In the genomic region with DNA sequence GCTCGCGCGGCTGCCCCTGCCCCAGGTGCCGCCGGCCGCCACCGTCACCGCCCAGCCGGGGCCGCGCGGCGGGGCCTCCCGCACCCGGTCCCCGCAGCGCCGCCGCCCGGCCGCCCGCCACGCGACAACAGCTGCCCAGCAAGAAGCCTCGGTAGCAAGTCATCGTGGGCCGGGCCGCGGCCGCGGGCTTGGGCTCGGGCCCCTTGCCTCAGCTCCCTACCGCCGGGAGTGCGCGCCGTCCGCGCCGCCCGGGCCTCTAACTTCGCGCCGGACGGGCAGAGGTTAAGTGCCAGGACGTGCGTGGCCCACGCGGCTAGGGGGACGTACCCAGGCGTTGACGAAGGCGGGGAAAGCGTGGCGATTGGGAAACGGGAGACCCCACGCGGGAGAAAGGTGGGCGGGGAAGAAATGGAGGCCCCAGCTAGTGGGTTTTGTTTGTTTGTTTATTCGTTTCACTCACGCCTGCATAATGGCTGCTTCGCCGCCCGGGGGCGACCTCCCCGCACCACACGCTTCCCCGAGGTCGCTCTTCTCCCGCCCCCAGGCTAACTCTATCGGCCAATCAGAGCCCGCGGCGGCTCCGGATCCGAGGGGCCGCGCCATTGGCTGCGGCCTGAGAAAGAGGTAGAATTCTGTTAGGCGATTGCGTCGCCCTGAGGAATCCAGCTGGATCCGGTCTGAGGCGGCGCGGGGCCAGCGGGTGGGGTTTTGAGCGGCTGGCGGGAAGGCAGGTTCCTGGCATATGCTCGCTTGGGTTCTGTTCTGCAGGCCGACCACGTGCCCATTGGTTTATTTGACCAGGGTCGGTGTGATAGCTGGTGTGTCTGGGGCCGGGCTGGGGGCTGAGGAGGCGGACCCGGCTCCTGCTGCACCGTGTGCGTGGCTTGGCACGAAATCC, we compare ENCODE assay signal across 8 cellular contexts. TPM values are rescaled to one million over a fixed set of nuclear protein-coding genes. Genes with fewer than 3 reads are reported as not detected.
A peak's percentile ranks its signal among the peaks of the same experiment; 100 is the strongest.
DNase-seq lines count a peak whose midpoint lies in the region; ATAC-seq and TF ChIP-seq lines count a peak whose summit lies in the region.

A gene with protein sequence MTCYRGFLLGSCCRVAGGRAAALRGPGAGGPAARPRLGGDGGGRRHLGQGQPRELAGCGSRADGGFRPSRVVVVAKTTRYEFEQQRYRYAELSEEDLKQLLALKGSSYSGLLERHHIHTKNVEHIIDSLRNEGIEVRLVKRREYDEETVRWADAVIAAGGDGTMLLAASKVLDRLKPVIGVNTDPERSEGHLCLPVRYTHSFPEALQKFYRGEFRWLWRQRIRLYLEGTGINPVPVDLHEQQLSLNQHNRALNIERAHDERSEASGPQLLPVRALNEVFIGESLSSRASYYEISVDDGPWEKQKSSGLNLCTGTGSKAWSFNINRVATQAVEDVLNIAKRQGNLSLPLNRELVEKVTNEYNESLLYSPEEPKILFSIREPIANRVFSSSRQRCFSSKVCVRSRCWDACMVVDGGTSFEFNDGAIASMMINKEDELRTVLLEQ (minus strand): TSS at position 290 of the 898 bp plus-strand sequence. CDS start 127 bp downstream, at position 163.

- no peaks in the 10 kb centered on the region for H3K27me3 ChIP-seq in suprapubic skin

- H3K4me1 ChIP-seq in suprapubic skin, result peaks cover 31% of the 10 kb centered on the region

- no peaks in the 10 kb centered on the region for H3K27me3 Mint-ChIP-seq in activated naive CD4-positive, alpha-beta T cell treated with anti-CD3 and anti-CD28 coated beads, Interleukin-2, amount 50 U/mL, for 24 hours

- ATAC-seq in HG02610 (IDR thresholded peaks at IDR 0.05; ENCODE audit: unreplicated experiment) (peak; percentile 95), SK-N-SH treated with all-trans-retinoic acid at 6 μM for 48 hours (peak; percentile 91)

- peak within 1 kb of the TSS; percentile 98 for H3K27ac Mint-ChIP-seq in activated naive CD4-positive, alpha-beta T cell treated with anti-CD3 and anti-CD28 coated beads, Interleukin-2, amount 50 U/mL, for 24 hours

- WGBS in suprapubic skin, result under 1% methylated on average over 53 of the region's 99 CpGs

- peak within 1 kb of the TSS; percentile 89 for H3K4me3 ChIP-seq in suprapubic skin

- peak; percentile 33 to 70 for TF ChIP-seq CTCF in suprapubic skin (IDR thresholded peaks at IDR 0.05)

- peaks cover 58% of the 10 kb centered on the region for H3K4me1 Mint-ChIP-seq in activated naive CD4-positive, alpha-beta T cell treated with anti-CD3 and anti-CD28 coated beads, Interleukin-2, amount 50 U/mL, for 24 hours

- H3K36me3 ChIP-seq in suprapubic skin, result no peaks in the 10 kb centered on the region

- peak within 1 kb of the TSS; percentile 95 for H3K27ac ChIP-seq in suprapubic skin

- TF ChIP-seq POLR2A in GM10847 (IDR thresholded peaks at IDR 0.05; ENCODE audit: extremely low read depth, insufficient read length) (peak; percentile 19), suprapubic skin (IDR thresholded peaks at IDR 0.05) (peak; percentile 42 to 76)

- H3K4me3 Mint-ChIP-seq in activated naive CD4-positive, alpha-beta T cell treated with anti-CD3 and anti-CD28 coated beads, Interleukin-2, amount 50 U/mL, for 24 hours, result peak within 1 kb of the TSS; percentile 88

- no peaks in the 10 kb centered on the region for H3K9me3 Mint-ChIP-seq in activated naive CD4-positive, alpha-beta T cell treated with anti-CD3 and anti-CD28 coated beads, Interleukin-2, amount 50 U/mL, for 24 hours

- no peaks in the 10 kb centered on the region for H3K9me3 ChIP-seq in suprapubic skin

- no peaks in the 10 kb centered on the region for H3K36me3 Mint-ChIP-seq in activated naive CD4-positive, alpha-beta T cell treated with anti-CD3 and anti-CD28 coated beads, Interleukin-2, amount 50 U/mL, for 24 hours

- TF ChIP-seq EP300 in suprapubic skin (IDR thresholded peaks at IDR 0.05), result no peak

- DNase-seq in NCI-H1092 (lab: John Stamatoyannopoulos, UW), result peak; percentile 94
- DNase-seq in globus pallidus (ENCODE audit: low spot score), result peak; percentile 98
- peak; percentile 86 to 100 (median 97) for DNase-seq in nucleus accumbens (lab: John Stamatoyannopoulos, UW)
- peak; percentile 96 to 97 for DNase-seq in suprapubic skin (ENCODE audit: low spot score in 2 of 2)

TF ChIP-seq in SK-N-SH treated with all-trans-retinoic acid at 6 μM for 48 hours, 23 proteins besides CTCF, POLR2A, EP300 and RAD21:
- TF ChIP-seq SNAI2 (CRISPR knock-in tag; IDR thresholded peaks at IDR 0.05) (0 out of 2 replicates have a peak, but pooled peaks have one; percentile 33), CSDC2 (CRISPR knock-in tag; IDR thresholded peaks at IDR 0.05) (peak; percentile 89; the same call in 1 of the 2 replicates)
- TF ChIP-seq, protein P1, sequence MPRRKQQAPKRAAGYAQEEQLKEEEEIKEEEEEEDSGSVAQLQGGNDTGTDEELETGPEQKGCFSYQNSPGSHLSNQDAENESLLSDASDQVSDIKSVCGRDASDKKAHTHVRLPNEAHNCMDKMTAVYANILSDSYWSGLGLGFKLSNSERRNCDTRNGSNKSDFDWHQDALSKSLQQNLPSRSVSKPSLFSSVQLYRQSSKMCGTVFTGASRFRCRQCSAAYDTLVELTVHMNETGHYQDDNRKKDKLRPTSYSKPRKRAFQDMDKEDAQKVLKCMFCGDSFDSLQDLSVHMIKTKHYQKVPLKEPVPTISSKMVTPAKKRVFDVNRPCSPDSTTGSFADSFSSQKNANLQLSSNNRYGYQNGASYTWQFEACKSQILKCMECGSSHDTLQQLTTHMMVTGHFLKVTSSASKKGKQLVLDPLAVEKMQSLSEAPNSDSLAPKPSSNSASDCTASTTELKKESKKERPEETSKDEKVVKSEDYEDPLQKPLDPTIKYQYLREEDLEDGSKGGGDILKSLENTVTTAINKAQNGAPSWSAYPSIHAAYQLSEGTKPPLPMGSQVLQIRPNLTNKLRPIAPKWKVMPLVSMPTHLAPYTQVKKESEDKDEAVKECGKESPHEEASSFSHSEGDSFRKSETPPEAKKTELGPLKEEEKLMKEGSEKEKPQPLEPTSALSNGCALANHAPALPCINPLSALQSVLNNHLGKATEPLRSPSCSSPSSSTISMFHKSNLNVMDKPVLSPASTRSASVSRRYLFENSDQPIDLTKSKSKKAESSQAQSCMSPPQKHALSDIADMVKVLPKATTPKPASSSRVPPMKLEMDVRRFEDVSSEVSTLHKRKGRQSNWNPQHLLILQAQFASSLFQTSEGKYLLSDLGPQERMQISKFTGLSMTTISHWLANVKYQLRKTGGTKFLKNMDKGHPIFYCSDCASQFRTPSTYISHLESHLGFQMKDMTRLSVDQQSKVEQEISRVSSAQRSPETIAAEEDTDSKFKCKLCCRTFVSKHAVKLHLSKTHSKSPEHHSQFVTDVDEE (CRISPR knock-in tag; IDR thresholded peaks at IDR 0.05), result peak; percentile 50
- TF ChIP-seq, protein P2, sequence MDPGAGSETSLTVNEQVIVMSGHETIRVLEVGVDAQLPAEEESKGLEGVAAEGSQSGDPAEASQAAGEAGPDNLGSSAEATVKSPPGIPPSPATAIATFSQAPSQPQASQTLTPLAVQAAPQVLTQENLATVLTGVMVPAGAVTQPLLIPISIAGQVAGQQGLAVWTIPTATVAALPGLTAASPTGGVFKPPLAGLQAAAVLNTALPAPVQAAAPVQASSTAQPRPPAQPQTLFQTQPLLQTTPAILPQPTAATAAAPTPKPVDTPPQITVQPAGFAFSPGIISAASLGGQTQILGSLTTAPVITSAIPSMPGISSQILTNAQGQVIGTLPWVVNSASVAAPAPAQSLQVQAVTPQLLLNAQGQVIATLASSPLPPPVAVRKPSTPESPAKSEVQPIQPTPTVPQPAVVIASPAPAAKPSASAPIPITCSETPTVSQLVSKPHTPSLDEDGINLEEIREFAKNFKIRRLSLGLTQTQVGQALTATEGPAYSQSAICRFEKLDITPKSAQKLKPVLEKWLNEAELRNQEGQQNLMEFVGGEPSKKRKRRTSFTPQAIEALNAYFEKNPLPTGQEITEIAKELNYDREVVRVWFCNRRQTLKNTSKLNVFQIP (CRISPR knock-in tag; IDR thresholded peaks at IDR 0.05; ENCODE audit: borderline replicate concordance, low read depth), result no peak

RNA-seq across cellular contexts. Expression of the gene that starts here (rescaled TPM):
- total RNA-seq in suprapubic skin, result 10 to 100 TPM; 12.3 to 18.4 (median 15.7) TPM

Comparison
In these comparisons a context has a peak if more than half of its experiments do, and no peak if none do; other contexts are left out.
1. Peak in every context shown above with its lines: DNase-seq, ATAC-seq, H3K4me3 ChIP-seq and H3K27ac ChIP-seq.